In genomic region chr6:105458061-105458460, GRCh38 we compare ENCODE assay signal across 21 cellular contexts. TPM values are rescaled to one million over a fixed set of nuclear protein-coding genes. Genes with fewer than 3 reads are reported as not detected.
DNase-seq lines count a peak whose midpoint lies in the region; ATAC-seq, FAIRE-seq and TF ChIP-seq lines count a peak whose summit lies in the region.
"Had no signal": no experiment of that assay in that cellular context is flagged by ENCODE, and none has a peak within 500 bp of the region (broad histone marks: within the 10 kb centered on the region; RNA-seq: fewer than 3 reads in every experiment).

No MANE protein-coding gene starts in this region.

- no peak for TF ChIP-seq RAD21 in GM12878 (IDR thresholded peaks at IDR 0.05; ENCODE audit: insufficient read depth, low read depth, low read length)

- H3K27ac Mint-ChIP-seq in MCF 10A (ENCODE audit: low read depth, unreplicated experiment), result peak overlapping the region; percentile 83
- peak overlapping the region; percentile 58 for H3K27ac Mint-ChIP-seq in stimulated activated memory B cell treated with anti-CD40 and anti-IgM and Interleukin-4, amounts not matched to agents 10 μg/mL and 1 μg/mL and 100 μg/mL, for 72 hours
- H3K27ac Mint-ChIP-seq: CD14-positive monocyte had no signal

- H3K9me3 ChIP-seq in mammary epithelial cell (replicated peaks; ENCODE audit: insufficient read depth, low read length) (no peaks in the 10 kb centered on the region), OCI-LY3 (ENCODE audit: insufficient read depth, low read length) (0 out of 2 replicates have a peak, but pooled peaks cover 4% of the 10 kb centered on the region), GM12878 (replicated peaks; ENCODE audit: control insufficient read depth, insufficient read depth, low read length) (peaks cover 14% of the 10 kb centered on the region)

- TF ChIP-seq EP300 in GM12878 (IDR thresholded peaks at IDR 0.05; ENCODE audit: borderline replicate concordance in 1 of 2, control insufficient read depth in 1 of 2, low read depth in 2 of 2, low read length in 2 of 2), result no peak

- H3K4me1 ChIP-seq in mammary epithelial cell (ENCODE audit: insufficient read depth, low read length), result peaks cover 16% of the 10 kb centered on the region
- peaks cover 70% of the 10 kb centered on the region for H3K4me1 ChIP-seq in OCI-LY3 (ENCODE audit: low read length)
- H3K4me1 ChIP-seq in GM12878 (ENCODE audit: control insufficient read depth, insufficient read depth, low read length), result peaks cover 25% of the 10 kb centered on the region

- no peak for TF ChIP-seq POLR2A in GM12878 (IDR thresholded peaks at IDR 0.05; ENCODE audit: low read depth, low read length)

- no peak overlapping the region for H3K4me2 ChIP-seq in mammary epithelial cell (ENCODE audit: insufficient read depth, low read depth, low read length)
- H3K4me2 ChIP-seq in OCI-LY3 (ENCODE audit: low read length), result peak overlapping the region; percentile 79
- peak overlapping the region; percentile 86 for H3K4me2 ChIP-seq in GM12878 (ENCODE audit: control insufficient read depth, insufficient read depth)

- peaks cover 22% of the 10 kb centered on the region for H3K4me1 Mint-ChIP-seq in MCF 10A (ENCODE audit: insufficient read depth, unreplicated experiment)
- peaks cover 24% of the 10 kb centered on the region for H3K4me1 Mint-ChIP-seq in stimulated activated memory B cell treated with anti-CD40 and anti-IgM and Interleukin-4, amounts not matched to agents 10 μg/mL and 1 μg/mL and 100 μg/mL, for 72 hours

- H3K27me3 ChIP-seq in mammary epithelial cell (ENCODE audit: insufficient read depth, low read length) (no peaks in the 10 kb centered on the region), OCI-LY3 (ENCODE audit: low read depth, low read length) (no peaks in the 10 kb centered on the region), GM12878 (replicated peaks in 1 of 2; ENCODE audit: control insufficient read depth in 2 of 2, insufficient read depth in 2 of 2, low read length in 1 of 2) (no peaks in the 10 kb centered on the region)

- H3K27ac ChIP-seq in mammary epithelial cell (ENCODE audit: insufficient read depth, low read depth, low read length) (no peak overlapping the region), OCI-LY3 (ENCODE audit: low read length) (peak overlapping the region; percentile 99), GM12878 (ENCODE audit: control insufficient read depth, insufficient read depth) (peak overlapping the region; percentile 88)
- H3K27ac ChIP-seq: HL-60 had no signal

- in situ Hi-C loops in mammary epithelial cell (cut with MboI; ENCODE audit: low sequenced_read_pairs in 2 of 2), result no loop called here
- in situ Hi-C loops in GM12878 (cut with MboI), result loop anchor here (25.0 kb wide), 1 partner anchor 1054 kb away; no protein-coding TSS in a partner anchor

- H2AFZ ChIP-seq in mammary epithelial cell (ENCODE audit: low read depth, low read length) (no peak overlapping the region), OCI-LY3 (ENCODE audit: low read depth, low read length) (no peak overlapping the region; the same call in 1 of the 2 replicates), GM12878 (ENCODE audit: control insufficient read depth, low read depth, low read length) (peak overlapping the region; percentile 75)

- ATAC-seq in GM12878, result peak; percentile 1; the same call in 1 of the 3 replicates
- ATAC-seq in stimulated activated memory B cell treated with anti-CD40 and anti-IgM and Interleukin-4, amounts not matched to agents 10 μg/mL and 1 μg/mL and 100 μg/mL, for 72 hours, result no peak
- ATAC-seq in left cardiac atrium, result no peak
- ATAC-seq in GM21360 (IDR thresholded peaks at IDR 0.05; ENCODE audit: unreplicated experiment), result no peak

- H3K36me3 ChIP-seq in mammary epithelial cell (ENCODE audit: insufficient read depth, low read length) (no peaks in the 10 kb centered on the region), OCI-LY3 (replicated peaks; ENCODE audit: low read depth, low read length) (peaks cover 8% of the 10 kb centered on the region), GM12878 (ENCODE audit: control insufficient read depth in 2 of 2, insufficient read depth in 2 of 2, low read length in 1 of 2) (no peaks in the 10 kb centered on the region)

- POLR2A ChIA-PET in MCF 10A (lab: Yijun Ruan, JAX), result interaction anchor here (1.1 kb wide), 1 partner anchor 25 kb away, joined by 3 read pairs; no protein-coding TSS in a partner anchor
- POLR2A ChIA-PET in GM12878 (lab: Charles Lee), result interaction anchor here (0.6 to 4.5 kb wide), 16 partner anchors 9 to 1653 kb away, joined by 3 to 47 read pairs (median 4); no protein-coding TSS in a partner anchor

- H4K20me1 ChIP-seq in mammary epithelial cell (ENCODE audit: insufficient read depth, low read length), result no peaks in the 10 kb centered on the region
- no peaks in the 10 kb centered on the region for H4K20me1 ChIP-seq in OCI-LY3 (ENCODE audit: insufficient read depth, low read length)
- no peaks in the 10 kb centered on the region for H4K20me1 ChIP-seq in GM12878 (ENCODE audit: control insufficient read depth, insufficient read depth)

- no peak overlapping the region for H3K4me3 ChIP-seq in mammary epithelial cell (replicated peaks in 1 of 3; ENCODE audit: insufficient read depth in 1 of 3, low read depth in 2 of 3, low read length in 3 of 3)
- peak overlapping the region; percentile 65 for H3K4me3 ChIP-seq in OCI-LY3 (ENCODE audit: low read length)
- no peak overlapping the region for H3K4me3 ChIP-seq in GM12878

- no peaks in the 10 kb centered on the region for H3K27me3 Mint-ChIP-seq in MCF 10A (ENCODE audit: insufficient read depth, unreplicated experiment)
- H3K27me3 Mint-ChIP-seq in stimulated activated memory B cell treated with anti-CD40 and anti-IgM and Interleukin-4, amounts not matched to agents 10 μg/mL and 1 μg/mL and 100 μg/mL, for 72 hours, result peaks cover 16% of the 10 kb centered on the region

- SMC1A ChIA-PET in GM12878 (lab: Charles Lee; ENCODE audit: uncharacterized antibody, unreplicated experiment), result interaction anchor here (0.6 to 10.8 kb wide), 20 partner anchors 10 to 1061 kb away, joined by 3 to 95 read pairs (median 5); partner anchors contain the start of gene PRDM1

- no peaks in the 10 kb centered on the region for H3K36me3 Mint-ChIP-seq in MCF 10A (ENCODE audit: insufficient read depth, unreplicated experiment)
- H3K36me3 Mint-ChIP-seq in stimulated activated memory B cell treated with anti-CD40 and anti-IgM and Interleukin-4, amounts not matched to agents 10 μg/mL and 1 μg/mL and 100 μg/mL, for 72 hours, result no peaks in the 10 kb centered on the region
- H3K36me3 Mint-ChIP-seq: CD14-positive monocyte had no signal

- RAD21 ChIA-PET in GM12878 (lab: Charles Lee; ENCODE audit: unreplicated experiment), result interaction anchor here (0.6 to 9.4 kb wide), 17 partner anchors 11 to 868 kb away, joined by 3 to 184 read pairs (median 6); partner anchors contain the start of gene ATG5

- H3K9me3 Mint-ChIP-seq in MCF 10A (ENCODE audit: unreplicated experiment), result no peaks in the 10 kb centered on the region
- no peaks in the 10 kb centered on the region for H3K9me3 Mint-ChIP-seq in stimulated activated memory B cell treated with anti-CD40 and anti-IgM and Interleukin-4, amounts not matched to agents 10 μg/mL and 1 μg/mL and 100 μg/mL, for 72 hours

- no peak overlapping the region for H3K4me3 Mint-ChIP-seq in MCF 10A (ENCODE audit: unreplicated experiment)
- no peak overlapping the region for H3K4me3 Mint-ChIP-seq in stimulated activated memory B cell treated with anti-CD40 and anti-IgM and Interleukin-4, amounts not matched to agents 10 μg/mL and 1 μg/mL and 100 μg/mL, for 72 hours
- H3K4me3 Mint-ChIP-seq: CD14-positive monocyte had no signal

- dilution Hi-C loops in mammary epithelial cell (cut with HindIII; ENCODE audit: low sequenced_read_pairs), result no loop called here

- intact Hi-C loops in MCF 10A (cut with micrococcal nuclease) (no loop called here), mammary epithelial cell (cut with micrococcal nuclease) (no loop called here), GM12878 (cut with micrococcal nuclease; ENCODE audit: unreplicated experiment) (loop anchor here (2.0 kb wide), 1 partner anchor 25 kb away; no protein-coding TSS in a partner anchor), left cardiac atrium (cut with DNase I) (no loop called here)

- no peak for FAIRE-seq in GM12878 (lab: Jason Lieb, UNC)
- FAIRE-seq: G401.6 had no signal

- CTCF ChIA-PET in MCF 10A (lab: Yijun Ruan, JAX) (interaction anchor here (0.6 to 0.7 kb wide), 2 partner anchors 129 to 642 kb away, joined by 3 read pairs; no protein-coding TSS in a partner anchor), mammary epithelial cell (lab: Charles Lee; ENCODE audit: low non-redundant PET) (no interaction called here), GM12878 (lab: Yijun Ruan, JAX) (interaction anchor here (1.0 to 10.6 kb wide), 7 partner anchors 11 to 765 kb away, joined by 3 to 95 read pairs (median 9); no protein-coding TSS in a partner anchor)

- DNase-seq in MCF 10A (ENCODE audit: unreplicated experiment), result no peak
- DNase-seq in mammary epithelial cell, result no peak
- no peak for DNase-seq in GM12878 (ENCODE audit: low read depth, low spot score)
- DNase-seq in left cardiac atrium, result no peak
- DNase-seq: AML-193, Calu3, DND-41, GOT3, MV-4-11, NCI-H1417 treated with DMSO at 0.1 percent for 48 hours, NCI-H1930, NCI-H2171, NCI-H446 treated with DMSO at 0.1 percent for 48 hours, NCI-H748 treated with DMSO at 0.1 percent for 48 hours, RPMI8226 had no signal

- TF ChIP-seq CTCF in MCF 10A (IDR thresholded peaks at IDR 0.05; ENCODE audit: unreplicated experiment) (no peak), mammary epithelial cell (conservative IDR thresholded peaks at IDR 0.05 in 1 of 2, IDR thresholded peaks at IDR 0.05 in 1 of 2; ENCODE audit: extremely low read depth in 1 of 2, insufficient read depth in 1 of 2, low read depth in 1 of 2, low read length in 2 of 2) (no peak), OCI-LY3 (IDR thresholded peaks at IDR 0.05; ENCODE audit: low read depth, low read length) (no peak), GM12878 (IDR thresholded peaks at IDR 0.05 in 2 of 3, conservative IDR thresholded peaks at IDR 0.05 in 1 of 3; ENCODE audit: control insufficient read depth in 2 of 3, extremely low read depth in 1 of 3, insufficient read depth in 1 of 3, low read depth in 3 of 3, low read length in 3 of 3) (no peak)

- H3K9ac ChIP-seq in mammary epithelial cell (ENCODE audit: insufficient read depth, low read length) (no peak overlapping the region), OCI-LY3 (ENCODE audit: low read length) (peak overlapping the region; percentile 67), GM12878 (ENCODE audit: control insufficient read depth, insufficient read depth, low read length) (peak overlapping the region; percentile 23; the same call in 1 of the 2 replicates)

- no TSS peak for BruUV-seq in MCF 10A (replicated peaks; lab: Mats Ljungman, UMichigan)
- no TSS peak for BruUV-seq in mammary epithelial cell (replicated peaks; lab: Mats Ljungman, UMichigan)
- no TSS peak for BruUV-seq in GM12878 (replicated peaks; lab: Mats Ljungman, UMichigan)

- no peaks in the 10 kb centered on the region for H3K79me2 ChIP-seq in mammary epithelial cell (ENCODE audit: insufficient read depth, low read length)
- no peaks in the 10 kb centered on the region for H3K79me2 ChIP-seq in OCI-LY3 (ENCODE audit: low read length)
- H3K79me2 ChIP-seq in GM12878 (ENCODE audit: control insufficient read depth, insufficient read depth, low read length), result no peaks in the 10 kb centered on the region

RNA-seq across cellular contexts. Expression of gene PREP, which starts 55.2 kb away (rescaled TPM):
- 57.8 and 67.6 TPM in 2 replicates for total RNA-seq in MCF 10A (2022)
- 100 to 1,000 TPM in 1 of 2 donors, 10 to 100 TPM in 1; 55.3 to 105 TPM for total RNA-seq in mammary epithelial cell
- 65.3 TPM for polyA plus RNA-seq in mammary epithelial cell
- polyA minus RNA-seq in mammary epithelial cell, result 108 TPM
- 41.2 and 42.9 TPM in 2 replicates for total RNA-seq in GM12878 (2013; cell fraction: nucleolus; rRNA removed)
- total RNA-seq in GM12878 (2014; rRNA removed), result 12.0 and 12.4 TPM in 2 replicates
- 14.3 and 14.7 TPM in 2 replicates for total RNA-seq in GM12878 (2014; rRNA removed; fragmentation: Illumina TruSeq; extraction: Trizol)
- 24.7 and 26.2 TPM in 2 replicates for total RNA-seq in GM12878 (2021)
- polyA plus RNA-seq in GM12878 (2011; ENCODE audit: low read depth), result 15.4 TPM
- 21.7 and 22.0 TPM in 2 replicates for polyA plus RNA-seq in GM12878 (2011; rRNA removed)
- polyA plus RNA-seq in GM12878 (2011; cell fraction: cytosol; rRNA removed), result 16.9 and 24.2 TPM in 2 replicates
- 31.2 and 49.7 TPM in 2 replicates for polyA plus RNA-seq in GM12878 (2011; cell fraction: nucleus; rRNA removed)
- polyA plus RNA-seq in GM12878 (2012), result 16.3 and 22.0 TPM in 2 replicates
- 23.8 and 27.8 TPM in 2 replicates for polyA plus RNA-seq in GM12878 (2014; fragmentation: Illumina TruSeq; extraction: Trizol)
- polyA plus RNA-seq in GM12878 (2014; fragmentation: Nextera tagmentation; extraction: Ambion mirVana), result 1 to 10 TPM; 6.5 to 9.9 TPM
- polyA plus RNA-seq in GM12878 (2014; rRNA removed), result 10.2 and 13.3 TPM in 2 replicates
- polyA plus RNA-seq in GM12878 (2016; fragmentation: Nextera tagmentation; extraction: Ambion mirVana), result 10 to 100 TPM; 27.0 to 33.6 TPM
- 29.8 and 34.0 TPM in 2 replicates for polyA minus RNA-seq in GM12878 (2011; rRNA and poly(A)+ RNA removed)
- 11.2 and 13.8 TPM in 2 replicates for polyA minus RNA-seq in GM12878 (2011; cell fraction: cytosol; rRNA and poly(A)+ RNA removed)
- 21.2 and 35.5 TPM in 2 replicates for polyA minus RNA-seq in GM12878 (2011; cell fraction: nucleus; rRNA and poly(A)+ RNA removed)
- total RNA-seq in left cardiac atrium, result 10 to 100 TPM; 23.8 to 29.6 TPM
